8 cellular contexts compared by ENCODE assay signal in the genomic region with DNA sequence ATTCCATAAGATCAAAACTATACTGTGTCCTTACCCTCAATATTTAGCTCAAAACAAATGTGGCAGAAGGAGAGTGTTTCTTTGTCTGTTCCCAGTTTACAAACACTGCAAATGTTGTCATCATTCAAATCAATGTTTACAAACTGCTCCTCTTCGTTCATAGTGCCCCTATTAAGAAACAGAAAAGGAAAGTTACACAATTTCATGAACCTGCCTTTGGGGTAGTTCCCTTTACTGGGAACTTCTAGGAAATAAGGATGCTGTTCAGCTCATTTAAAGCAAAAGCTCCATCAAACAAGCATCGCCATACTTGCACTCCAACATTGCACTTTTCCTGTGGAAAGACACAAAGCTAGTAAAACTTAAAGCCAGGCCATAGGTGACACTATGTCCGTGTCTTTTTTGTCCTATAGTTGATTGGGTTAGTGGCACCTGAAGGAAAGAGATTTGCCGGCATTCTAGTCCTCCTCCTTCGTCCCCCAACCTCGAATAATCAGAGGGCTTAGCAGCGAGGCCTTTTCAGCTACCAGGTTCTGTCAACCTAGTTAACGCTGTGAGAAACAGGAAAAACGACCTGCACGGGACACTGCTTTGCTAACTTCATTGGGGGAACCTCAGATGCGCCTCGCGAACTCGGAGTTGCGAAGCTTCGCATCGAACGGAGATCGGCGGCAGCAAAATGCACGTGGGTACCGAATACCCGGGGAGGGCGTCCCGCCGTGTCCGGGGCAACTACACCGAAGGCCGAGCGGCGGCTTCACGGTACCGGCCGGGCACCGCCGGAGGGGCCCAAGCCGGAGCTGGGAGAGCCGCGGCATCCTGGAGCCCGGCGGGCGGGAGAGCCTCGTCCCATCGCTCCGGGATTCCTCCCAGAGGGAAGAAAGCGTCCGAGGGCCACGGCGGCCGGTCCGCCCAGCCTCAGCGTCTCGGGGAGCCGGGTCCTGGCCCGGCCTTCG. TPM values are rescaled to one million over a fixed set of nuclear protein-coding genes. Genes with fewer than 3 reads are reported as not detected.
DNase-seq lines count a peak whose midpoint lies in the region; ATAC-seq and TF ChIP-seq lines count a peak whose summit lies in the region.

No MANE protein-coding gene starts in this region.

- H3K4me1 ChIP-seq in lung (ENCODE audit: control insufficient read depth in 2 of 2, insufficient read depth in 2 of 2, low read length in 2 of 2), result peaks cover 2 to 3% of the 10 kb centered on the region in 2 donors

- peak; percentile 25 for ATAC-seq in lung (ENCODE audit: insufficient read depth, low FRiP score)

- no peaks in the 10 kb centered on the region; the same call in 1 of the 2 replicates for H3K27me3 ChIP-seq in H7 (ENCODE audit: control insufficient read depth, insufficient read depth, low read length)
- H3K27me3 ChIP-seq in MG63, result no peaks in the 10 kb centered on the region
- H3K27me3 ChIP-seq in lung (ENCODE audit: control insufficient read depth, insufficient read depth), result no peaks in the 10 kb centered on the region

- H3K9me3 ChIP-seq in MG63 (no peaks in the 10 kb centered on the region), lung (ENCODE audit: control insufficient read depth in 2 of 2, insufficient read depth in 1 of 2, low read length in 1 of 2) (no peaks in the 10 kb centered on the region)

- H3K4me3 ChIP-seq in H7 (ENCODE audit: insufficient read depth, low read depth, low read length) (peak overlapping the region; percentile 84), MG63 (peak overlapping the region; percentile 78), coronary artery (peak overlapping the region; percentile 84), lung (peak overlapping the region; percentile 96)

- no peak for TF ChIP-seq CTCF in coronary artery (IDR thresholded peaks at IDR 0.05)
- no peak for TF ChIP-seq CTCF in lung (IDR thresholded peaks at IDR 0.05; ENCODE audit: control extremely low read depth, extremely low read depth)

- H3K36me3 ChIP-seq in H7 (replicated peaks; ENCODE audit: control insufficient read depth, insufficient read depth, low read length) (peaks cover 2% of the 10 kb centered on the region), MG63 (peaks cover 8% of the 10 kb centered on the region; the same call in 1 of the 2 replicates), lung (ENCODE audit: control insufficient read depth in 2 of 2, insufficient read depth in 2 of 2, low read length in 2 of 2) (peaks cover 0 to 3% of the 10 kb centered on the region in 2 donors)

- WGBS in lung, 2 donors, result 1% methylated on average over 48 to 56 of the region's 56 CpGs

- peak overlapping the region; percentile 88 for H3K27ac ChIP-seq in coronary artery
- H3K27ac ChIP-seq in lung (ENCODE audit: low read depth in 1 of 2, low read length in 1 of 2), result peak overlapping the region; percentile 93 to 97

- peak; percentile 67 for DNase-seq in GF-D8 (lab: John Stamatoyannopoulos, UW)
- DNase-seq in H7, result no peak
- peak; percentile 20 for DNase-seq in MG63
- DNase-seq in activated CD4-positive, alpha-beta T cell treated with anti-CD3 and anti-CD28 coated beads for 1 hour, result peak; percentile 38
- DNase-seq in coronary artery (ENCODE audit: low spot score), result no peak
- DNase-seq in lung (ENCODE audit: low spot score), result peak; percentile 38
- DNase-seq in stimulated activated CD4-positive, alpha-beta T cell treated with anti-CD3 and anti-CD28 coated beads, TNF-alpha, amount 100 ng/mL, for 24 hours (ENCODE audit: low read depth in 3 of 3), result peak; percentile 13 to 30 (median 29)
- no peak for DNase-seq in SHP77 treated with DMSO at 0.1 percent for 48 hours (lab: John Stamatoyannopoulos, UW)

RNA-seq across cellular contexts. Expression of a gene that starts 0.7 kb away (rescaled TPM):
- 16.5 and 17.2 TPM in 2 replicates for total RNA-seq in H7 (2014; rRNA removed; shearing (Covaris generic))
- 1.7 and 2.7 TPM in 2 replicates for total RNA-seq in MG63 (2014; rRNA removed; shearing (Covaris generic); ENCODE audit: low replicate concordance)
- 10 to 100 TPM; 15.3 to 19.0 TPM for total RNA-seq in lung
- 1 to 10 TPM; 2.8 to 5.1 TPM for polyA plus RNA-seq in lung

Comparison
In these comparisons a context has a peak if more than half of its experiments do, and no peak if none do; other contexts are left out.
1. DNase-seq: peak in GF-D8 (single experiment), MG63 (single experiment), activated CD4-positive, alpha-beta T cell treated with anti-CD3 and anti-CD28 coated beads for 1 hour (single experiment), lung (single experiment) and stimulated activated CD4-positive, alpha-beta T cell treated with anti-CD3 and anti-CD28 coated beads, TNF-alpha, amount 100 ng/mL, for 24 hours (3 of 3); none in H7 (single experiment), coronary artery (single experiment) and SHP77 treated with DMSO at 0.1 percent for 48 hours (single experiment).
2. Peak in every context shown above with its lines, with median percentiles within 50 percentile points of each other: H3K4me3 ChIP-seq.